ENCODE assay signal across 10 cellular contexts in genomic region chr1:226654046-226654445, GRCh38.
DNase-seq lines count a peak whose midpoint lies in the region; ATAC-seq and TF ChIP-seq lines count a peak whose summit lies in the region.
"Had no signal": no experiment of that assay in that cellular context is flagged by ENCODE, and none has a peak within 500 bp of the region (broad histone marks: within the 10 kb centered on the region; RNA-seq: fewer than 3 reads in every experiment).

No MANE protein-coding gene starts in this region.

- H3K9ac ChIP-seq in DND-41 (ENCODE audit: low read depth, low read length) = peak overlapping the region; percentile 49

- H3K36me3 ChIP-seq in DND-41 (ENCODE audit: insufficient read depth, low read length) (peaks cover 6% of the 10 kb centered on the region), transverse colon (no peaks in the 10 kb centered on the region)

- TF ChIP-seq CTCF in DND-41 (IDR thresholded peaks at IDR 0.05; ENCODE audit: borderline replicate concordance, extremely low read depth, low read length, poor library complexity, severe bottlenecking) = no peak
- no peak for TF ChIP-seq CTCF in choroid plexus epithelial cell (conservative IDR thresholded peaks at IDR 0.05; ENCODE audit: low read depth, low read length)
- no peak for TF ChIP-seq CTCF in natural killer cell (IDR thresholded peaks at IDR 0.05)
- no peak for TF ChIP-seq CTCF in transverse colon (IDR thresholded peaks at IDR 0.05)

- H3K4me3 Mint-ChIP-seq in IgD-negative memory B cell (peak overlapping the region in 3 of 4 donors; percentile 43 to 84 (median 83)), natural killer cell (peak overlapping the region; percentile 79)
- H3K4me3 Mint-ChIP-seq: dendritic cell treated with granulocyte-macrophage colony-stimulating factor and Interleukin-4, amounts not matched to agents 40 ng/mL and 50 ng/mL, for 4 days had no signal

- peaks cover 48 to 61% (median 50%) of the 10 kb centered on the region in 3 donors for H3K4me1 Mint-ChIP-seq in IgD-negative memory B cell
- peaks cover 6 to 20% of the 10 kb centered on the region in 2 donors for H3K4me1 Mint-ChIP-seq in natural killer cell

- in situ Hi-C loops in transverse colon (cut with MboI; ENCODE audit: low pct_ligation_motif_present in 1 of 4, low pct_unique_long_range_greater_than_20kb in 1 of 4, low sequenced_read_pairs in 3 of 4) = no loop called here

- no peak for TF ChIP-seq EP300 in transverse colon (IDR thresholded peaks at IDR 0.05; ENCODE audit: low read depth)

- H3K9me3 ChIP-seq in DND-41 (ENCODE audit: insufficient read depth, low read length, severe bottlenecking) (no peaks in the 10 kb centered on the region), transverse colon (no peaks in the 10 kb centered on the region)

- H2AFZ ChIP-seq in DND-41 (ENCODE audit: low read depth, low read length) = peak overlapping the region; percentile 38; the same call in 1 of the 2 replicates

- peak overlapping the region in 1 of 2 experiments; percentile 41; a peak in 2 of 4 replicates for H3K4me3 ChIP-seq in DND-41 (ENCODE audit: low read depth in 1 of 2, low read length in 2 of 2)
- H3K4me3 ChIP-seq in choroid plexus epithelial cell (ENCODE audit: low read depth, low read length) = no peak overlapping the region
- no peak overlapping the region for H3K4me3 ChIP-seq in transverse colon

- H3K27me3 Mint-ChIP-seq in IgD-negative memory B cell (no peaks in the 10 kb centered on the region), natural killer cell (ENCODE audit: low read depth in 2 of 2) (no peaks in the 10 kb centered on the region)
- H3K27me3 Mint-ChIP-seq: dendritic cell treated with granulocyte-macrophage colony-stimulating factor and Interleukin-4, amounts not matched to agents 40 ng/mL and 50 ng/mL, for 4 days had no signal

- peaks cover 21% of the 10 kb centered on the region for H4K20me1 ChIP-seq in DND-41 (ENCODE audit: insufficient read depth, low read length)

- H3K9me3 Mint-ChIP-seq in IgD-negative memory B cell (no peaks in the 10 kb centered on the region), natural killer cell (no peaks in the 10 kb centered on the region)
- H3K9me3 Mint-ChIP-seq: dendritic cell treated with granulocyte-macrophage colony-stimulating factor and Interleukin-4, amounts not matched to agents 40 ng/mL and 50 ng/mL, for 4 days had no signal

- H3K4me2 ChIP-seq in DND-41 (ENCODE audit: insufficient read depth, low read length) = peak overlapping the region; percentile 68

- H3K79me2 ChIP-seq in DND-41 (ENCODE audit: insufficient read depth, low read length) = peaks cover 39% of the 10 kb centered on the region

- H3K36me3 Mint-ChIP-seq in IgD-negative memory B cell (no peaks in the 10 kb centered on the region), natural killer cell (no peaks in the 10 kb centered on the region)

- H3K27me3 ChIP-seq in DND-41 (ENCODE audit: insufficient read depth, low read length, poor library complexity) (no peaks in the 10 kb centered on the region), transverse colon (no peaks in the 10 kb centered on the region)

- intact Hi-C loops in natural killer cell (cut with micrococcal nuclease) (loop anchor here (5.0 kb wide), 1 partner anchor 33 kb away; no protein-coding TSS in a partner anchor), transverse colon (cut with DNase I; ENCODE audit: low total_unique reads) (loop anchor here (5.0 kb wide), 1 partner anchor 168 kb away; no protein-coding TSS in a partner anchor)

- peak; percentile 59 for ATAC-seq in DND-41 (ENCODE audit: insufficient read depth, low read depth)
- ATAC-seq in natural killer cell = no peak
- no peak for ATAC-seq in HG02763 (IDR thresholded peaks at IDR 0.05; ENCODE audit: unreplicated experiment)
- no peak for ATAC-seq in left lobe of liver

- peak; percentile 70 for DNase-seq in DND-41
- DNase-seq in choroid plexus epithelial cell (ENCODE audit: low read depth) = peak; percentile 80
- DNase-seq in natural killer cell = no peak
- no peak for DNase-seq in left lobe of liver (ENCODE audit: low spot score)
- DNase-seq in NCI-H2196 (lab: John Stamatoyannopoulos, UW; ENCODE audit: unreplicated experiment) = no peak
- DNase-seq in transverse colon = no peak

- H3K27ac Mint-ChIP-seq in IgD-negative memory B cell = peak overlapping the region in 1 of 3 donors; percentile 93
- H3K27ac Mint-ChIP-seq in natural killer cell = no peak overlapping the region
- H3K27ac Mint-ChIP-seq: dendritic cell treated with granulocyte-macrophage colony-stimulating factor and Interleukin-4, amounts not matched to agents 40 ng/mL and 50 ng/mL, for 4 days had no signal

- H3K27ac ChIP-seq in DND-41 (ENCODE audit: low read length) = no peak overlapping the region; the same call in none of the 2 replicates
- H3K27ac ChIP-seq in transverse colon = no peak overlapping the region
- H3K27ac ChIP-seq: HL-60 had no signal

- WGBS in transverse colon (ENCODE audit: low coverage in 1 of 2), 2 donors = 40 to 44% methylated on average over 1 to 7 of the region's 7 CpGs

- TF ChIP-seq POLR2A in transverse colon (IDR thresholded peaks at IDR 0.05) = no peak

- peaks cover 63% of the 10 kb centered on the region for H3K4me1 ChIP-seq in DND-41 (ENCODE audit: insufficient read depth, low read length)
- H3K4me1 ChIP-seq in transverse colon = peaks cover 12 to 58% (median 50%) of the 10 kb centered on the region in 4 donors

Comparison
In these comparisons a context has a peak if more than half of its experiments do, and no peak if none do; other contexts are left out.
1. DNase-seq: peak in DND-41 (single experiment) and choroid plexus epithelial cell (single experiment); none in natural killer cell (single experiment), left lobe of liver (single experiment), NCI-H2196 (single experiment) and transverse colon (single experiment).